Comparison of ENCODE assay signal across 16 cellular contexts in the genomic region with DNA sequence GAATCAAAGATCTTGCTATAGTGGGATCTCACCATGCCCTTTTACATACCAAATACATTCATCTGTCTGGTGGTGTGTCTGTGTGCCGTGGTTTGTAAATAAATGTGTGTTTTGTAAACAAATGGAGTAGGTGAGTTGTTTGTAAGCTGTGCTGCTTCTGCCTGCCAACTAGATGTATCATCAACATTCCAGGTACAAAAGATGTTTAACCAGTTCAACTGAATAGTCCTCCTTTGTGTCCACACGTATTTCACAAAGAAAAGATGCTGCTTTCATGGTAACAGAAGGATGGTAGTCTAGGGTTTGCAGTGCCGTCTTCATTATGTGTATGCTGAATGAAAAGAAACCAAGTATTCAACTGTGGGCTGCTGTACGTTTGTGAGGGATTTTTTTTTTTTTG.
DNase-seq lines count a peak whose midpoint lies in the region; ATAC-seq and TF ChIP-seq lines count a peak whose summit lies in the region.
"Had no signal": no experiment of that assay in that cellular context is flagged by ENCODE, and none has a peak within 500 bp of the region (broad histone marks: within the 10 kb centered on the region; RNA-seq: fewer than 3 reads in every experiment).

No MANE protein-coding gene starts in this region.

- peak overlapping the region; percentile 37 for H2AFZ ChIP-seq in neural progenitor cell (replicated peaks)

- H3K4me3 ChIP-seq in neural progenitor cell = no peak overlapping the region
- H3K4me3 ChIP-seq: cardiac muscle cell, upper lobe of right lung had no signal

- H3K36me3 ChIP-seq in neural progenitor cell = no peaks in the 10 kb centered on the region
- H3K36me3 ChIP-seq: cardiac muscle cell, upper lobe of right lung had no signal

- peak overlapping the region; percentile 86 for H3K27ac Mint-ChIP-seq in WTC11
- H3K27ac Mint-ChIP-seq in neural progenitor cell = no peak overlapping the region
- H3K27ac Mint-ChIP-seq: activated CD4-positive, alpha-beta memory T cell treated with anti-CD3 and anti-CD28 coated beads, Interleukin-2, amount 10 ng/mL, durations not matched to agents 7 days and 5 days; activated T-cell treated with anti-CD3 and anti-CD28 coated beads, Interleukin-2, amount 50 U/mL, for 72 hours; CD14-positive monocyte; stimulated activated naive B cell treated with anti-CD40 and anti-IgM and Interleukin-4, amounts not matched to agents 10 μg/mL and 1 μg/mL and 100 μg/mL, for 72 hours had no signal

- TF ChIP-seq CTCF in WTC11 (IDR thresholded peaks at IDR 0.05) = no peak
- TF ChIP-seq CTCF in neural progenitor cell (IDR thresholded peaks at IDR 0.05) = no peak

- H3K9ac ChIP-seq in neural progenitor cell = no peak overlapping the region

- H3K79me2 ChIP-seq in neural progenitor cell (ENCODE audit: low read depth) = peaks cover 52% of the 10 kb centered on the region

- H4K20me1 ChIP-seq in neural progenitor cell (ENCODE audit: low read depth) = no peaks in the 10 kb centered on the region

- DNase-seq in NCI-H2081 (lab: John Stamatoyannopoulos, UW) (peak; percentile 6 to 48), NCI-H2081 treated with DMSO at 0.1 percent for 48 hours (lab: John Stamatoyannopoulos, UW) (no peak), NCI-H146 (lab: John Stamatoyannopoulos, UW) (peak; percentile 46), WTC11 (ENCODE audit: low spot score) (no peak), neural progenitor cell (ENCODE audit: low spot score) (peak; percentile 47), iPS-NIHi11 (ENCODE audit: low spot score) (no peak)
- DNase-seq: activated CD4-positive, alpha-beta memory T cell treated with anti-CD3 and anti-CD28 coated beads, Interleukin-2, amount 10 ng/mL, durations not matched to agents 7 days and 5 days; activated T-cell treated with anti-CD3 and anti-CD28 coated beads, Interleukin-2, amount 50 U/mL, for 72 hours; Right ventricle myocardium superior; stimulated activated naive B cell treated with anti-CD40 and anti-IgM and Interleukin-4, amounts not matched to agents 10 μg/mL and 1 μg/mL and 100 μg/mL, for 72 hours; upper lobe of right lung had no signal

- H3F3A ChIP-seq in neural progenitor cell (ENCODE audit: low read depth) = peaks cover 55% of the 10 kb centered on the region

- H3K27me3 Mint-ChIP-seq in WTC11 (ENCODE audit: low read depth) = no peaks in the 10 kb centered on the region
- peaks cover 4% of the 10 kb centered on the region for H3K27me3 Mint-ChIP-seq in neural progenitor cell (ENCODE audit: insufficient read depth, low read depth)
- H3K27me3 Mint-ChIP-seq: activated CD4-positive, alpha-beta memory T cell treated with anti-CD3 and anti-CD28 coated beads, Interleukin-2, amount 10 ng/mL, durations not matched to agents 7 days and 5 days; stimulated activated naive B cell treated with anti-CD40 and anti-IgM and Interleukin-4, amounts not matched to agents 10 μg/mL and 1 μg/mL and 100 μg/mL, for 72 hours had no signal

- H3K36me3 Mint-ChIP-seq in WTC11 (no peaks in the 10 kb centered on the region), neural progenitor cell (no peaks in the 10 kb centered on the region)

- H3K4me1 ChIP-seq in neural progenitor cell = peaks cover 75% of the 10 kb centered on the region
- H3K4me1 ChIP-seq: upper lobe of right lung had no signal

- no peaks in the 10 kb centered on the region for H3K27me3 ChIP-seq in neural progenitor cell
- H3K27me3 ChIP-seq: cardiac muscle cell, upper lobe of right lung had no signal

- CTCF ChIA-PET in WTC11 (lab: Charles Lee) = no interaction called here

- H3K9me3 ChIP-seq in neural progenitor cell (ENCODE audit: low read depth) = no peaks in the 10 kb centered on the region
- H3K9me3 ChIP-seq: upper lobe of right lung had no signal

- POLR2A ChIA-PET in WTC11 (lab: Charles Lee) = no interaction called here

- H3K4me2 ChIP-seq in neural progenitor cell = peak overlapping the region; percentile 59

- no peak for ATAC-seq in WTC11
- ATAC-seq in HG02870 (IDR thresholded peaks at IDR 0.05; ENCODE audit: unreplicated experiment) = no peak
- ATAC-seq in GM19452 (IDR thresholded peaks at IDR 0.05; ENCODE audit: unreplicated experiment) = no peak
- ATAC-seq: activated T-cell treated with anti-CD3 and anti-CD28 coated beads, Interleukin-2, amount 50 U/mL, for 72 hours; stimulated activated naive B cell treated with anti-CD40 and anti-IgM and Interleukin-4, amounts not matched to agents 10 μg/mL and 1 μg/mL and 100 μg/mL, for 72 hours; upper lobe of right lung had no signal

- peaks cover 80% of the 10 kb centered on the region for H3K4me1 Mint-ChIP-seq in WTC11
- H3K4me1 Mint-ChIP-seq in neural progenitor cell = peaks cover 11% of the 10 kb centered on the region

- no peak overlapping the region for H3K4me3 Mint-ChIP-seq in WTC11
- H3K4me3 Mint-ChIP-seq in neural progenitor cell = no peak overlapping the region
- H3K4me3 Mint-ChIP-seq: activated CD4-positive, alpha-beta memory T cell treated with anti-CD3 and anti-CD28 coated beads, Interleukin-2, amount 10 ng/mL, durations not matched to agents 7 days and 5 days; activated T-cell treated with anti-CD3 and anti-CD28 coated beads, Interleukin-2, amount 50 U/mL, for 72 hours; CD14-positive monocyte; neural crest cell; stimulated activated naive B cell treated with anti-CD40 and anti-IgM and Interleukin-4, amounts not matched to agents 10 μg/mL and 1 μg/mL and 100 μg/mL, for 72 hours had no signal

- peak overlapping the region; percentile 87 for H3K27ac ChIP-seq in neural progenitor cell
- H3K27ac ChIP-seq: cardiac muscle cell, upper lobe of right lung had no signal

- no peaks in the 10 kb centered on the region for H3K9me3 Mint-ChIP-seq in WTC11
- no peaks in the 10 kb centered on the region for H3K9me3 Mint-ChIP-seq in neural progenitor cell
- H3K9me3 Mint-ChIP-seq: activated CD4-positive, alpha-beta memory T cell treated with anti-CD3 and anti-CD28 coated beads, Interleukin-2, amount 10 ng/mL, durations not matched to agents 7 days and 5 days; neural crest cell; stimulated activated naive B cell treated with anti-CD40 and anti-IgM and Interleukin-4, amounts not matched to agents 10 μg/mL and 1 μg/mL and 100 μg/mL, for 72 hours had no signal

TF ChIP-seq in WTC11, 78 proteins besides CTCF, POLR2A, EP300 and RAD21 (continues in another document):
- TF ChIP-seq, protein P1, sequence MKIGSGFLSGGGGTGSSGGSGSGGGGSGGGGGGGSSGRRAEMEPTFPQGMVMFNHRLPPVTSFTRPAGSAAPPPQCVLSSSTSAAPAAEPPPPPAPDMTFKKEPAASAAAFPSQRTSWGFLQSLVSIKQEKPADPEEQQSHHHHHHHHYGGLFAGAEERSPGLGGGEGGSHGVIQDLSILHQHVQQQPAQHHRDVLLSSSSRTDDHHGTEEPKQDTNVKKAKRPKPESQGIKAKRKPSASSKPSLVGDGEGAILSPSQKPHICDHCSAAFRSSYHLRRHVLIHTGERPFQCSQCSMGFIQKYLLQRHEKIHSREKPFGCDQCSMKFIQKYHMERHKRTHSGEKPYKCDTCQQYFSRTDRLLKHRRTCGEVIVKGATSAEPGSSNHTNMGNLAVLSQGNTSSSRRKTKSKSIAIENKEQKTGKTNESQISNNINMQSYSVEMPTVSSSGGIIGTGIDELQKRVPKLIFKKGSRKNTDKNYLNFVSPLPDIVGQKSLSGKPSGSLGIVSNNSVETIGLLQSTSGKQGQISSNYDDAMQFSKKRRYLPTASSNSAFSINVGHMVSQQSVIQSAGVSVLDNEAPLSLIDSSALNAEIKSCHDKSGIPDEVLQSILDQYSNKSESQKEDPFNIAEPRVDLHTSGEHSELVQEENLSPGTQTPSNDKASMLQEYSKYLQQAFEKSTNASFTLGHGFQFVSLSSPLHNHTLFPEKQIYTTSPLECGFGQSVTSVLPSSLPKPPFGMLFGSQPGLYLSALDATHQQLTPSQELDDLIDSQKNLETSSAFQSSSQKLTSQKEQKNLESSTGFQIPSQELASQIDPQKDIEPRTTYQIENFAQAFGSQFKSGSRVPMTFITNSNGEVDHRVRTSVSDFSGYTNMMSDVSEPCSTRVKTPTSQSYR (CRISPR knock-in tag; IDR thresholded peaks at IDR 0.05) = no peak
- TF ChIP-seq FOXP1 (CRISPR knock-in tag; IDR thresholded peaks at IDR 0.05; ENCODE audit: borderline replicate concordance) (no peak), JUN (CRISPR knock-in tag; IDR thresholded peaks at IDR 0.05) (no peak), ZNF423 (CRISPR knock-in tag; IDR thresholded peaks at IDR 0.05) (no peak), ELF4 (CRISPR knock-in tag; IDR thresholded peaks at IDR 0.05; ENCODE audit: low read depth) (no peak)
- TF ChIP-seq, protein P2, sequence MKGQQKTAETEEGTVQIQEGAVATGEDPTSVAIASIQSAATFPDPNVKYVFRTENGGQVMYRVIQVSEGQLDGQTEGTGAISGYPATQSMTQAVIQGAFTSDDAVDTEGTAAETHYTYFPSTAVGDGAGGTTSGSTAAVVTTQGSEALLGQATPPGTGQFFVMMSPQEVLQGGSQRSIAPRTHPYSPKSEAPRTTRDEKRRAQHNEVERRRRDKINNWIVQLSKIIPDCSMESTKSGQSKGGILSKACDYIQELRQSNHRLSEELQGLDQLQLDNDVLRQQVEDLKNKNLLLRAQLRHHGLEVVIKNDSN (CRISPR knock-in tag; IDR thresholded peaks at IDR 0.05) = no peak
- TF ChIP-seq, protein P3, sequence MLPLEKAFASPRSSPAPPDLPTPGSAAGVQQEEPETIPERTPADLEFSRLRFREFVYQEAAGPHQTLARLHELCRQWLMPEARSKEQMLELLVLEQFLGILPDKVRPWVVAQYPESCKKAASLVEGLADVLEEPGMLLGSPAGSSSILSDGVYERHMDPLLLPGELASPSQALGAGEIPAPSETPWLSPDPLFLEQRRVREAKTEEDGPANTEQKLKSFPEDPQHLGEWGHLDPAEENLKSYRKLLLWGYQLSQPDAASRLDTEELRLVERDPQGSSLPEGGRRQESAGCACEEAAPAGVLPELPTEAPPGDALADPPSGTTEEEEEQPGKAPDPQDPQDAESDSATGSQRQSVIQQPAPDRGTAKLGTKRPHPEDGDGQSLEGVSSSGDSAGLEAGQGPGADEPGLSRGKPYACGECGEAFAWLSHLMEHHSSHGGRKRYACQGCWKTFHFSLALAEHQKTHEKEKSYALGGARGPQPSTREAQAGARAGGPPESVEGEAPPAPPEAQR (CRISPR knock-in tag; IDR thresholded peaks at IDR 0.05) = no peak
- TF ChIP-seq, protein P4, sequence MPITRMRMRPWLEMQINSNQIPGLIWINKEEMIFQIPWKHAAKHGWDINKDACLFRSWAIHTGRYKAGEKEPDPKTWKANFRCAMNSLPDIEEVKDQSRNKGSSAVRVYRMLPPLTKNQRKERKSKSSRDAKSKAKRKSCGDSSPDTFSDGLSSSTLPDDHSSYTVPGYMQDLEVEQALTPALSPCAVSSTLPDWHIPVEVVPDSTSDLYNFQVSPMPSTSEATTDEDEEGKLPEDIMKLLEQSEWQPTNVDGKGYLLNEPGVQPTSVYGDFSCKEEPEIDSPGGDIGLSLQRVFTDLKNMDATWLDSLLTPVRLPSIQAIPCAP (CRISPR knock-in tag; IDR thresholded peaks at IDR 0.05) = no peak

Comparison
In these comparisons a context has a peak if more than half of its experiments do, and no peak if none do; other contexts are left out.
1. DNase-seq: peak in NCI-H2081 (2 of 2), NCI-H146 (single experiment) and neural progenitor cell (single experiment); none in NCI-H2081 treated with DMSO at 0.1 percent for 48 hours (single experiment), WTC11 (single experiment) and iPS-NIHi11 (single experiment).